ENCODE assay signal across 29 cellular contexts in genomic region chr6:133392641-133393040, GRCh38.
"Had no signal": no experiment of that assay in that cellular context is flagged by ENCODE, and none has a peak within 500 bp of the region (broad histone marks: within the 10 kb centered on the region; RNA-seq: fewer than 3 reads in every experiment).

No MANE protein-coding gene starts in this region.

- H3K9me3 ChIP-seq: breast epithelium, esophagus muscularis mucosa, left lung, right lobe of liver, vagina had no signal

- H3K27ac Mint-ChIP-seq: activated CD4-positive, alpha-beta T cell treated with anti-CD3 and anti-CD28 coated beads, Interleukin-2, amount 10 ng/mL, durations not matched to agents 7 days and 5 days; activated CD8-positive, alpha-beta memory T cell treated with anti-CD3 and anti-CD28 coated beads, Interleukin-2, amount 10 ng/mL, durations not matched to agents 7 days and 5 days; activated CD8-positive, alpha-beta T cell treated with anti-CD3 and anti-CD28 coated beads for 36 hours; activated naive CD4-positive, alpha-beta T cell treated with anti-CD3 and anti-CD28 coated beads, Interleukin-2, amount 10 ng/mL, durations not matched to agents 7 days and 5 days; effector memory CD8-positive, alpha-beta T cell; immature natural killer cell; natural killer cell treated with Interleukin-12 subunit alpha and Interleukin-12 subunit beta and Interleukin-15 and Interleukin-18, amount 100 ng/mL, for 72 hours; stimulated activated naive B cell treated with anti-CD40 and anti-IgM and Interleukin-4, amounts not matched to agents 10 μg/mL and 1 μg/mL and 100 μg/mL, for 72 hours had no signal

- H3K9me3 Mint-ChIP-seq: activated CD4-positive, alpha-beta T cell treated with anti-CD3 and anti-CD28 coated beads, Interleukin-2, amount 10 ng/mL, durations not matched to agents 7 days and 5 days; activated CD8-positive, alpha-beta T cell treated with anti-CD3 and anti-CD28 coated beads for 36 hours; activated naive CD4-positive, alpha-beta T cell treated with anti-CD3 and anti-CD28 coated beads, Interleukin-2, amount 10 ng/mL, durations not matched to agents 7 days and 5 days; central memory CD8-positive, alpha-beta T cell had no signal

- H3K27ac ChIP-seq: breast epithelium, esophagus muscularis mucosa, left lung, right lobe of liver, vagina, WERI-Rb-1 had no signal

- DNase-seq: activated CD4-positive, alpha-beta T cell treated with anti-CD3 and anti-CD28 coated beads, Interleukin-2, amount 10 ng/mL, durations not matched to agents 7 days and 5 days; activated CD4-positive, CD25-positive, alpha-beta regulatory T cell treated with anti-CD3 and anti-CD28 coated beads, Interleukin-2, amount 50 U/mL, for 72 hours; activated CD8-positive, alpha-beta memory T cell treated with anti-CD3 and anti-CD28 coated beads, Interleukin-2, amount 10 ng/mL, durations not matched to agents 7 days and 5 days; activated CD8-positive, alpha-beta T cell treated with anti-CD3 and anti-CD28 coated beads for 36 hours; activated effector memory CD4-positive, alpha-beta T cell treated with anti-CD3 and anti-CD28 coated beads, Interleukin-2, amount 50 U/mL, for 16 hours; activated naive CD4-positive, alpha-beta T cell treated with anti-CD3 and anti-CD28 coated beads, Interleukin-2, amount 10 ng/mL, durations not matched to agents 7 days and 5 days; activated T-cell treated with anti-CD3 and anti-CD28 coated beads for 4 hours; amygdala; effector memory CD8-positive, alpha-beta T cell; immature natural killer cell; kidney glomerular epithelial cell; left lung; nucleus accumbens; right lobe of liver; small intestine; stimulated activated CD4-positive, alpha-beta T cell treated with anti-CD3 and anti-CD28 coated beads, Interleukin-15, amount 100 ng/mL, for 24 hours; stimulated activated CD8-positive, alpha-beta memory T cell treated with anti-CD3 and anti-CD28 coated beads, Interleukin-4, amount 100 ng/mL, for 48 hours; stimulated activated naive B cell treated with anti-CD40 and anti-IgM and Interleukin-4, amounts not matched to agents 10 μg/mL and 1 μg/mL and 100 μg/mL, for 72 hours; T-helper 1 cell; trophoblast cell; WERI-Rb-1 had no signal

- H3K27me3 Mint-ChIP-seq: activated CD4-positive, alpha-beta T cell treated with anti-CD3 and anti-CD28 coated beads, Interleukin-2, amount 10 ng/mL, durations not matched to agents 7 days and 5 days; activated CD8-positive, alpha-beta memory T cell treated with anti-CD3 and anti-CD28 coated beads, Interleukin-2, amount 10 ng/mL, durations not matched to agents 7 days and 5 days; activated naive CD4-positive, alpha-beta T cell treated with anti-CD3 and anti-CD28 coated beads, Interleukin-2, amount 10 ng/mL, durations not matched to agents 7 days and 5 days; central memory CD8-positive, alpha-beta T cell; effector memory CD8-positive, alpha-beta T cell; natural killer cell treated with Interleukin-12 subunit alpha and Interleukin-12 subunit beta and Interleukin-15 and Interleukin-18, amount 100 ng/mL, for 72 hours had no signal

- H3K4me1 ChIP-seq: breast epithelium, left lung, right lobe of liver, vagina had no signal

- H3K36me3 Mint-ChIP-seq: activated CD8-positive, alpha-beta memory T cell treated with anti-CD3 and anti-CD28 coated beads, Interleukin-2, amount 10 ng/mL, durations not matched to agents 7 days and 5 days; activated naive CD4-positive, alpha-beta T cell treated with anti-CD3 and anti-CD28 coated beads, Interleukin-2, amount 10 ng/mL, durations not matched to agents 7 days and 5 days; immature natural killer cell; natural killer cell treated with Interleukin-12 subunit alpha and Interleukin-12 subunit beta and Interleukin-15 and Interleukin-18, amount 100 ng/mL, for 72 hours; stimulated activated naive B cell treated with anti-CD40 and anti-IgM and Interleukin-4, amounts not matched to agents 10 μg/mL and 1 μg/mL and 100 μg/mL, for 72 hours had no signal

- H3K4me3 Mint-ChIP-seq: activated CD4-positive, alpha-beta T cell treated with anti-CD3 and anti-CD28 coated beads, Interleukin-2, amount 10 ng/mL, durations not matched to agents 7 days and 5 days; activated CD8-positive, alpha-beta memory T cell treated with anti-CD3 and anti-CD28 coated beads, Interleukin-2, amount 10 ng/mL, durations not matched to agents 7 days and 5 days; activated CD8-positive, alpha-beta T cell treated with anti-CD3 and anti-CD28 coated beads for 36 hours; activated naive CD4-positive, alpha-beta T cell treated with anti-CD3 and anti-CD28 coated beads, Interleukin-2, amount 10 ng/mL, durations not matched to agents 7 days and 5 days; central memory CD8-positive, alpha-beta T cell; effector memory CD8-positive, alpha-beta T cell; immature natural killer cell; natural killer cell treated with Interleukin-12 subunit alpha and Interleukin-12 subunit beta and Interleukin-15 and Interleukin-18, amount 100 ng/mL, for 72 hours; stimulated activated naive B cell treated with anti-CD40 and anti-IgM and Interleukin-4, amounts not matched to agents 10 μg/mL and 1 μg/mL and 100 μg/mL, for 72 hours had no signal

- H3K4me3 ChIP-seq: breast epithelium, esophagus muscularis mucosa, left lung, lung, right lobe of liver, vagina had no signal

- ATAC-seq: activated CD8-positive, alpha-beta memory T cell treated with anti-CD3 and anti-CD28 coated beads, Interleukin-2, amount 10 ng/mL, durations not matched to agents 7 days and 5 days; activated CD8-positive, alpha-beta T cell treated with anti-CD3 and anti-CD28 coated beads for 36 hours; effector memory CD8-positive, alpha-beta T cell; left lung; natural killer cell treated with Interleukin-12 subunit alpha and Interleukin-12 subunit beta and Interleukin-15 and Interleukin-18, amount 100 ng/mL, for 72 hours; right lobe of liver; stimulated activated naive B cell treated with anti-CD40 and anti-IgM and Interleukin-4, amounts not matched to agents 10 μg/mL and 1 μg/mL and 100 μg/mL, for 72 hours had no signal

- H3K4me1 Mint-ChIP-seq: activated CD4-positive, alpha-beta T cell treated with anti-CD3 and anti-CD28 coated beads, Interleukin-2, amount 10 ng/mL, durations not matched to agents 7 days and 5 days; activated CD8-positive, alpha-beta memory T cell treated with anti-CD3 and anti-CD28 coated beads, Interleukin-2, amount 10 ng/mL, durations not matched to agents 7 days and 5 days; activated naive CD4-positive, alpha-beta T cell treated with anti-CD3 and anti-CD28 coated beads, Interleukin-2, amount 10 ng/mL, durations not matched to agents 7 days and 5 days; central memory CD8-positive, alpha-beta T cell; immature natural killer cell; stimulated activated naive B cell treated with anti-CD40 and anti-IgM and Interleukin-4, amounts not matched to agents 10 μg/mL and 1 μg/mL and 100 μg/mL, for 72 hours had no signal

- FAIRE-seq: colon, small intestine, TTC549 had no signal

- H3K36me3 ChIP-seq: breast epithelium, esophagus muscularis mucosa, left lung, right lobe of liver, vagina, WERI-Rb-1 had no signal

- H3K27me3 ChIP-seq: breast epithelium, esophagus muscularis mucosa, left lung, right lobe of liver, vagina had no signal
